18 cellular contexts compared by ENCODE assay signal in genomic region chr12:89839427-89839826, GRCh38.
DNase-seq lines count a peak whose midpoint lies in the region; ATAC-seq, FAIRE-seq and TF ChIP-seq lines count a peak whose summit lies in the region.
"Had no signal": no experiment of that assay in that cellular context is flagged by ENCODE, and none has a peak within 500 bp of the region (broad histone marks: within the 10 kb centered on the region; RNA-seq: fewer than 3 reads in every experiment).

No MANE protein-coding gene starts in this region.

- no peak for ATAC-seq in HepG2
- ATAC-seq in right lobe of liver, result no peak
- ATAC-seq in K562, result no peak
- no peak for ATAC-seq in stimulated activated memory B cell treated with anti-CD40 and anti-IgM and Interleukin-4, amounts not matched to agents 10 μg/mL and 1 μg/mL and 100 μg/mL, for 72 hours
- no peak for ATAC-seq in GM21619 (IDR thresholded peaks at IDR 0.05; ENCODE audit: unreplicated experiment)

- H3K4me3 ChIP-seq in HepG2 (replicated peaks in 1 of 3; ENCODE audit: insufficient read depth in 1 of 3, low read depth in 2 of 3, low read length in 3 of 3) (no peak overlapping the region), right lobe of liver (no peak overlapping the region), K562 (no peak overlapping the region), BE2C (ENCODE audit: low read depth, low read length) (no peak overlapping the region)

- H3K36me3 Mint-ChIP-seq in stimulated activated memory B cell treated with anti-CD40 and anti-IgM and Interleukin-4, amounts not matched to agents 10 μg/mL and 1 μg/mL and 100 μg/mL, for 72 hours, result no peaks in the 10 kb centered on the region
- H3K36me3 Mint-ChIP-seq: CD4-positive, alpha-beta memory T cell had no signal

- no peaks in the 10 kb centered on the region for H3K9me1 ChIP-seq in K562 (ENCODE audit: control insufficient read depth, insufficient read depth, low read length)

- TF ChIP-seq RAD21 in HepG2 (CRISPR knock-in tag; IDR thresholded peaks at IDR 0.05) (no peak), K562 (CRISPR knock-in tag; conservative IDR thresholded peaks at IDR 0.05 in 1 of 2, IDR thresholded peaks at IDR 0.05 in 1 of 2) (no peak)

- H3K9ac ChIP-seq in HepG2 (ENCODE audit: insufficient read depth, low read depth, low read length) (no peak overlapping the region), K562 (ENCODE audit: insufficient read depth in 1 of 2, low read depth in 2 of 2, low read length in 2 of 2) (no peak overlapping the region)

- H3K27ac Mint-ChIP-seq in stimulated activated memory B cell treated with anti-CD40 and anti-IgM and Interleukin-4, amounts not matched to agents 10 μg/mL and 1 μg/mL and 100 μg/mL, for 72 hours, result peak overlapping the region; percentile 54

- H3K9me3 ChIP-seq in HepG2 (ENCODE audit: low read length), result no peaks in the 10 kb centered on the region
- no peaks in the 10 kb centered on the region for H3K9me3 ChIP-seq in right lobe of liver
- no peaks in the 10 kb centered on the region for H3K9me3 ChIP-seq in K562 (replicated peaks; ENCODE audit: control insufficient read depth, insufficient read depth, low read depth, low read length)
- H3K9me3 ChIP-seq in BE2C, result no peaks in the 10 kb centered on the region

- no peaks in the 10 kb centered on the region for H3K79me2 ChIP-seq in HepG2 (ENCODE audit: insufficient read depth, low read length)
- H3K79me2 ChIP-seq in K562 (ENCODE audit: control insufficient read depth, insufficient read depth, low read length), result no peaks in the 10 kb centered on the region

- intact Hi-C loops in HepG2 (cut with micrococcal nuclease; ENCODE audit: unreplicated experiment) (no loop called here), right lobe of liver (cut with DNase I) (no loop called here), K562 (cut with micrococcal nuclease) (no loop called here)

- POLR2A ChIA-PET in HepG2 (lab: Yijun Ruan, JAX) (no interaction called here), K562 (lab: Yijun Ruan, JAX) (interaction anchor here (1.2 kb wide), 1 partner anchor 16 kb away, joined by 4 read pairs; no protein-coding TSS in a partner anchor)

- H3K36me3 ChIP-seq in HepG2 (replicated peaks in 1 of 2; ENCODE audit: control insufficient read depth in 1 of 2, insufficient read depth in 2 of 2, low read length in 2 of 2) (no peaks in the 10 kb centered on the region), right lobe of liver (no peaks in the 10 kb centered on the region), K562 (ENCODE audit: control insufficient read depth, insufficient read depth, low read length) (no peaks in the 10 kb centered on the region), BE2C (no peaks in the 10 kb centered on the region)

- H3K27me3 Mint-ChIP-seq in stimulated activated memory B cell treated with anti-CD40 and anti-IgM and Interleukin-4, amounts not matched to agents 10 μg/mL and 1 μg/mL and 100 μg/mL, for 72 hours, result no peaks in the 10 kb centered on the region
- H3K27me3 Mint-ChIP-seq: CD4-positive, alpha-beta memory T cell had no signal

- H4K20me1 ChIP-seq in HepG2 (ENCODE audit: insufficient read depth, low read length), result no peaks in the 10 kb centered on the region
- H4K20me1 ChIP-seq in K562 (replicated peaks; ENCODE audit: control insufficient read depth, insufficient read depth, low read length), result no peaks in the 10 kb centered on the region

- TF ChIP-seq POLR2A in HepG2 (IDR thresholded peaks at IDR 0.05; ENCODE audit: insufficient read depth in 1 of 2, low read depth in 2 of 2, low read length in 2 of 2), result no peak
- TF ChIP-seq POLR2A in right lobe of liver (IDR thresholded peaks at IDR 0.05), result no peak
- TF ChIP-seq POLR2A in K562 (conservative IDR thresholded peaks at IDR 0.05), result no peak
- no peak for TF ChIP-seq POLR2A in GM12892 (IDR thresholded peaks at IDR 0.05; ENCODE audit: low read depth, low read length)

- no peak overlapping the region for H3K4me3 Mint-ChIP-seq in stimulated activated memory B cell treated with anti-CD40 and anti-IgM and Interleukin-4, amounts not matched to agents 10 μg/mL and 1 μg/mL and 100 μg/mL, for 72 hours

- DNase-seq in HepG2 (ENCODE audit: low spot score), result no peak
- no peak for DNase-seq in right lobe of liver
- no peak for DNase-seq in K562 (ENCODE audit: extremely low read depth in 1 of 4, low spot score in 3 of 4)
- DNase-seq in BE2C, result no peak
- DNase-seq in GM12892 (ENCODE audit: insufficient read length), result no peak
- DNase-seq: C1 segment of cervical spinal cord; Calu3; CD4-positive, alpha-beta memory T cell; COR-L47; DND-41; GOT3; H7; HCEC 1CT had no signal

- peaks cover 17% of the 10 kb centered on the region for H3K4me1 Mint-ChIP-seq in stimulated activated memory B cell treated with anti-CD40 and anti-IgM and Interleukin-4, amounts not matched to agents 10 μg/mL and 1 μg/mL and 100 μg/mL, for 72 hours

- no peaks in the 10 kb centered on the region for H3K27me3 ChIP-seq in HepG2 (ENCODE audit: control insufficient read depth in 1 of 2, insufficient read depth in 2 of 2, low read length in 2 of 2)
- no peaks in the 10 kb centered on the region for H3K27me3 ChIP-seq in right lobe of liver
- H3K27me3 ChIP-seq in K562 (ENCODE audit: control insufficient read depth in 2 of 2, insufficient read depth in 2 of 2, low read length in 2 of 2), result no peaks in the 10 kb centered on the region
- no peaks in the 10 kb centered on the region for H3K27me3 ChIP-seq in BE2C

- CTCF ChIA-PET in HepG2 (lab: Yijun Ruan, JAX; ENCODE audit: low intra/inter-chr PET ratio, low total read pairs), result no interaction called here
- CTCF ChIA-PET in K562 (lab: Yijun Ruan, JAX; ENCODE audit: low intra/inter-chr PET ratio), result no interaction called here

- H2AFZ ChIP-seq in HepG2 (ENCODE audit: low read length) (no peak overlapping the region), K562 (ENCODE audit: low read depth, low read length) (no peak overlapping the region)

- H3K9me3 Mint-ChIP-seq in stimulated activated memory B cell treated with anti-CD40 and anti-IgM and Interleukin-4, amounts not matched to agents 10 μg/mL and 1 μg/mL and 100 μg/mL, for 72 hours, result no peaks in the 10 kb centered on the region
- H3K9me3 Mint-ChIP-seq: CD4-positive, alpha-beta memory T cell had no signal

- H3K27ac ChIP-seq in HepG2 (ENCODE audit: extremely low read length, insufficient read depth, low read length) (no peak overlapping the region), right lobe of liver (no peak overlapping the region), K562 (ENCODE audit: extremely low read depth, low read depth, low read length) (no peak overlapping the region)
- H3K27ac ChIP-seq: 22Rv1 had no signal

- BruUV-seq in HepG2 (replicated peaks; lab: Mats Ljungman, UMichigan) (no TSS peak), K562 (replicated peaks; lab: Mats Ljungman, UMichigan) (no TSS peak)

- H3K4me1 ChIP-seq in HepG2 (ENCODE audit: insufficient read depth, low read length), result no peaks in the 10 kb centered on the region
- H3K4me1 ChIP-seq in right lobe of liver, result no peaks in the 10 kb centered on the region
- H3K4me1 ChIP-seq in K562 (replicated peaks in 1 of 2; ENCODE audit: control insufficient read depth in 2 of 2, insufficient read depth in 2 of 2, low read length in 2 of 2), result no peaks in the 10 kb centered on the region
- H3K4me1 ChIP-seq in BE2C, result no peaks in the 10 kb centered on the region

- 9% methylated on average over 3 of the region's 3 CpGs for WGBS in HepG2 (ENCODE audit: low lambda C conversion rate)
- WGBS in right lobe of liver (ENCODE audit: insufficient coverage, low coverage, low lambda C conversion rate, missing lambda C conversion rate), result 42% methylated on average over 3 of the region's 3 CpGs
- WGBS in K562 (ENCODE audit: insufficient coverage, low coverage, missing lambda C conversion rate), result 8% methylated on average over 3 of the region's 3 CpGs

- FAIRE-seq in HepG2 (lab: Jason Lieb, UNC) (no peak), K562 (lab: Jason Lieb, UNC) (no peak), GM12892 (lab: Jason Lieb, UNC) (no peak)
- FAIRE-seq: A204.1, G401.6 had no signal

- H3K4me2 ChIP-seq in HepG2 (ENCODE audit: low read depth, low read length) (no peak overlapping the region), K562 (ENCODE audit: insufficient read depth, low read length) (no peak overlapping the region)

- TF ChIP-seq EP300 in HepG2 (IDR thresholded peaks at IDR 0.05; ENCODE audit: low read depth in 2 of 2, low read length in 2 of 2) (no peak), HepG2 (CRISPR knock-in tag; IDR thresholded peaks at IDR 0.05; ENCODE audit: borderline replicate concordance) (no peak), K562 (IDR thresholded peaks at IDR 0.05; ENCODE audit: low read length) (no peak)

- in situ Hi-C loops in HepG2 (cut with HindIII; ENCODE audit: extremely low pct_ligation_motif_present, low pct_unique_long_range_greater_than_20kb) (no loop called here), K562 (cut with MboI) (no loop called here)

- no peak for TF ChIP-seq CTCF in HepG2 (CRISPR knock-in tag; IDR thresholded peaks at IDR 0.05)
- no peak for TF ChIP-seq CTCF in right lobe of liver (IDR thresholded peaks at IDR 0.05)
- TF ChIP-seq CTCF in K562 (IDR thresholded peaks at IDR 0.05 in 2 of 3, conservative IDR thresholded peaks at IDR 0.05 in 1 of 3; ENCODE audit: insufficient read depth in 2 of 3, low read depth in 1 of 3, low read length in 3 of 3), result no peak
- no peak for TF ChIP-seq CTCF in BE2C (IDR thresholded peaks at IDR 0.05; ENCODE audit: low read depth, low read length)

TF ChIP-seq in HepG2, 621 proteins besides CTCF, POLR2A, EP300 and RAD21:
- TF ChIP-seq ELF3 (CRISPR knock-in tag; IDR thresholded peaks at IDR 0.05), result no peak
- no peak for TF ChIP-seq ZBTB42 (CRISPR knock-in tag; IDR thresholded peaks at IDR 0.05)
- TF ChIP-seq TARDBP (CRISPR knock-in tag; IDR thresholded peaks at IDR 0.05), result no peak
- no peak for TF ChIP-seq SIX1 (CRISPR knock-in tag; IDR thresholded peaks at IDR 0.05; ENCODE audit: borderline replicate concordance)
- TF ChIP-seq SKI (IDR thresholded peaks at IDR 0.05; ENCODE audit: partially characterized antibody), result no peak
- peak; percentile 46; the same call in 1 of the 2 replicates for TF ChIP-seq RAD51 (IDR thresholded peaks at IDR 0.05; ENCODE audit: borderline replicate concordance)

TF ChIP-seq in K562, 482 proteins besides CTCF, POLR2A, EP300 and RAD21 (continues in another document):
- TF ChIP-seq ZNF316 (IDR thresholded peaks at IDR 0.05) (peak; percentile 32; the same call in 1 of the 2 replicates), USF2 (CRISPR knock-in tag; IDR thresholded peaks at IDR 0.05) (peak; percentile 2; the same call in 1 of the 2 replicates), RAD51 (IDR thresholded peaks at IDR 0.05; ENCODE audit: borderline replicate concordance, low read depth) (0 out of 2 replicates have a peak, but pooled peaks have one; percentile 16)

Comparison
In these comparisons a context has a peak if more than half of its experiments do, and no peak if none do; other contexts are left out.
1. Of the 241 proteins assayed by ChIP-seq in both HepG2 and K562: peak only in HepG2: none; only in K562: USF2; in both: RAD51; in neither: 239.